Comparison of ENCODE assay signal across 1 cellular context in genomic region chr2:11829947-11830707, GRCh38.
TF ChIP-seq lines count a peak whose summit lies in the region.

No MANE protein-coding gene starts in this region.

TF ChIP-seq in GM12878, 131 proteins besides CTCF, POLR2A, EP300 and RAD21 (continued from another document):
- peak; percentile 75 for TF ChIP-seq SPI1 (IDR thresholded peaks at IDR 0.05; ENCODE audit: borderline replicate concordance, insufficient read depth, low read depth, low read length)
- peak; percentile 59 for TF ChIP-seq ATF7 (IDR thresholded peaks at IDR 0.05; ENCODE audit: low read depth)
